In genomic region chr2:216635701-216636541, GRCh38 we compare ENCODE assay signal across 10 cellular contexts. TPM values are rescaled to one million over a fixed set of nuclear protein-coding genes. Genes with fewer than 3 reads are reported as not detected.
DNase-seq lines count a peak whose midpoint lies in the region; TF ChIP-seq lines count a peak whose summit lies in the region.
"Had no signal": no experiment of that assay in that cellular context is flagged by ENCODE, and none has a peak within 500 bp of the region (broad histone marks: within the 10 kb centered on the region; RNA-seq: fewer than 3 reads in every experiment).

No MANE protein-coding gene starts in this region.

- peaks cover 28% of the 10 kb centered on the region for H3K4me1 Mint-ChIP-seq in activated naive CD8-positive, alpha-beta T cell (ENCODE audit: low read depth)

- H3K9ac ChIP-seq in skeletal muscle satellite cell (ENCODE audit: low read depth, low read length): peak overlapping the region; percentile 79

- H3K4me3 ChIP-seq in HEK293 (ENCODE audit: low read depth, low read length): no peak overlapping the region
- peak overlapping the region; percentile 81 for H3K4me3 ChIP-seq in skeletal muscle satellite cell (ENCODE audit: low read length)

- no peak overlapping the region for H3K27ac ChIP-seq in HEK293 (ENCODE audit: extremely low read depth, low read depth, low read length)
- no peak overlapping the region for H3K27ac ChIP-seq in substantia nigra (ENCODE audit: low read depth, low read length, poor library complexity, severe bottlenecking)

- H3K36me3 ChIP-seq in HEK293 (ENCODE audit: control insufficient read depth in 2 of 2, insufficient read depth in 1 of 2, low read length in 2 of 2): peaks cover 0 to 6% of the 10 kb centered on the region in 2 experiments; a peak in 2 of 3 replicates
- H3K36me3 ChIP-seq in skeletal muscle satellite cell (ENCODE audit: insufficient read depth, low read length): peaks cover 10% of the 10 kb centered on the region

- no peaks in the 10 kb centered on the region for H3K36me3 Mint-ChIP-seq in activated naive CD8-positive, alpha-beta T cell

- H3K4me1 ChIP-seq in HEK293 (ENCODE audit: control insufficient read depth, insufficient read depth, low read length): peaks cover 19% of the 10 kb centered on the region
- H3K4me1 ChIP-seq in skeletal muscle satellite cell (ENCODE audit: control insufficient read depth, insufficient read depth, low read length): peaks cover 34% of the 10 kb centered on the region

- no peak overlapping the region for H3K27ac Mint-ChIP-seq in activated naive CD8-positive, alpha-beta T cell

- H3K4me3 Mint-ChIP-seq in activated naive CD8-positive, alpha-beta T cell: peak overlapping the region; percentile 72

- CTCF ChIA-PET in HEK293 (lab: Yijun Ruan, JAX): interaction anchor here (0.7 to 1.4 kb wide), 3 partner anchors 15 to 117 kb away, joined by 3 to 6 read pairs (median 4); no protein-coding TSS in a partner anchor

- H3K27me3 Mint-ChIP-seq in activated naive CD8-positive, alpha-beta T cell: peaks cover 36% of the 10 kb centered on the region

- POLR2A ChIA-PET in HEK293 (lab: Yijun Ruan, JAX): no interaction called here

- H3K4me2 ChIP-seq in skeletal muscle satellite cell (ENCODE audit: low read length): peak overlapping the region; percentile 89

- DNase-seq in iPS-NIHi7 (ENCODE audit: extremely low spot score): peak; percentile 35
- no peak for DNase-seq in substantia nigra (lab: John Stamatoyannopoulos, UW)
- DNase-seq in stimulated activated CD4-positive, alpha-beta T cell treated with anti-CD3 and anti-CD28 coated beads, Interleukin-4, amount 100 ng/mL, for 1 hour: no peak
- DNase-seq in activated CD4-positive, alpha-beta T cell treated with anti-CD3 and anti-CD28 coated beads, Interleukin-2, amount 50 U/mL, for 1 hour: no peak
- DNase-seq in NCI-H748 (lab: John Stamatoyannopoulos, UW; ENCODE audit: unreplicated experiment): no peak
- DNase-seq: activated gamma-delta T cell treated with Interleukin-2 at 50 U/mL for 16 hours, SIG-M5 had no signal

- H3K27me3 ChIP-seq in skeletal muscle satellite cell (ENCODE audit: control insufficient read depth, insufficient read depth, low read length): peaks cover 22% of the 10 kb centered on the region

- H3K9me3 ChIP-seq in HEK293 (ENCODE audit: control insufficient read depth, insufficient read depth, low read depth, low read length) (no peaks in the 10 kb centered on the region), skeletal muscle satellite cell (replicated peaks; ENCODE audit: low read length) (no peaks in the 10 kb centered on the region)

- H3K9me3 Mint-ChIP-seq in activated naive CD8-positive, alpha-beta T cell (ENCODE audit: low read depth): no peaks in the 10 kb centered on the region

- TF ChIP-seq CTCF in HEK293 (tag by site-specific recombination; IDR thresholded peaks at IDR 0.05): no peak

TF ChIP-seq in HEK293, 187 proteins besides CTCF, POLR2A, EP300 and RAD21:
- peak; percentile 71 for TF ChIP-seq ZFHX2 (tag by site-specific recombination; conservative IDR thresholded peaks at IDR 0.05)
- TF ChIP-seq ZXDB (tag by site-specific recombination; IDR thresholded peaks at IDR 0.05): no peak
- no peak for TF ChIP-seq GFI1B (tag by site-specific recombination; IDR thresholded peaks at IDR 0.05)
- peak; percentile 49; the same call in 1 of the 2 replicates for TF ChIP-seq EGR2 (tag by site-specific recombination; IDR thresholded peaks at IDR 0.05; ENCODE audit: low read depth)
- TF ChIP-seq ZBTB8A (tag by site-specific recombination; IDR thresholded peaks at IDR 0.05): no peak

RNA-seq across cellular contexts. Expression of gene IGFBP2, which starts 2.7 kb away (rescaled TPM):
- total RNA-seq in skeletal muscle satellite cell (2012; rRNA removed): 5.8 and 45.4 TPM in 2 replicates

RNA-seq across cellular contexts. Expression of gene IGFBP5, which starts 59.4 kb away (rescaled TPM):
- 2.0 and 20.1 TPM in 2 replicates for total RNA-seq in skeletal muscle satellite cell (2012; rRNA removed)
